ENCODE assay signal across 31 cellular contexts in the genomic region with DNA sequence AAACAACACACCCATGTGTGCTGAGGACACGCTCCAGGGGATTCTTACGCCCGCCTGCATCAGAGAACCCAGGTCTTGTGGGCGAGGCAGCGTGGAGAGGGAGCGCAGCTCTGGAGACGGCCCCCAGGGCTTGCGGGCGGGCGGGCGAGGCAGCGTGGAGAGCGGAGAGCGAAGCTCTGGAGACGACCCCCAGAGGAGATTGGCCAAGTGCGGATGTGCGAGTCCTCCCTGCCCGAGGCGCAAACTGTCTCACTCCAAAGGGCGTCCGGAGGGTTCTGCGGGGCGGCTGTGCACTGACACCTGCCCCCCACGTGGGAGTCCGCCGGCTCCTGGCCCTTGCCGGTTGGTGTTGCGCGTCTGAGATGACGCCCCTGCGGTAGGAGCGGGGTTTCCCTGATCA. TPM values are rescaled to one million over a fixed set of nuclear protein-coding genes. Genes with fewer than 3 reads are reported as not detected.
"Had no signal": no experiment of that assay in that cellular context is flagged by ENCODE, and none has a peak within 500 bp of the region (broad histone marks: within the 10 kb centered on the region; RNA-seq: fewer than 3 reads in every experiment).

No MANE protein-coding gene starts in this region.

- H3K36me3 ChIP-seq: breast epithelium, left lung, ovary, thyroid gland had no signal

- H3K4me2 ChIP-seq: SK-N-SH, smooth muscle cell had no signal

- ATAC-seq: activated naive CD8-positive, alpha-beta T cell treated with anti-CD3 and anti-CD28 coated beads, Interleukin-2, amount 50 U/mL, for 24 hours; foreskin keratinocyte; left lung; stimulated activated naive B cell treated with anti-CD40 and anti-IgM and Interleukin-4, amounts not matched to agents 10 μg/mL and 1 μg/mL and 100 μg/mL, for 72 hours; T-helper 17 cell had no signal

- H3K27me3 ChIP-seq: breast epithelium, esophagus muscularis mucosa, left lung, ovary, thyroid gland had no signal

- H3K27ac Mint-ChIP-seq: activated CD4-positive, alpha-beta memory T cell treated with anti-CD3 and anti-CD28 coated beads, Interleukin-2, amount 10 ng/mL, durations not matched to agents 7 days and 5 days; activated CD4-positive, alpha-beta T cell treated with anti-CD3 and anti-CD28 coated beads, Interleukin-2, amount 10 ng/mL, durations not matched to agents 7 days and 5 days; activated naive CD8-positive, alpha-beta T cell treated with anti-CD3 and anti-CD28 coated beads, Interleukin-2, amount 50 U/mL, for 24 hours; activated T-cell treated with anti-CD3 and anti-CD28 coated beads, Interleukin-2, amount 50 U/mL, for 24 hours; dendritic cell treated with granulocyte-macrophage colony-stimulating factor and Interleukin-4, amounts not matched to agents 40 ng/mL and 50 ng/mL, for 4 days; immature natural killer cell; nephron progenitor cell; progenitor cell of endocrine pancreas; stimulated activated naive B cell treated with anti-CD40 and anti-IgM and Interleukin-4, amounts not matched to agents 10 μg/mL and 1 μg/mL and 100 μg/mL, for 72 hours; T-helper 17 cell had no signal

- H3K27ac ChIP-seq: esophagus muscularis mucosa, foreskin keratinocyte, left lung, ovary had no signal

- H3K9me3 Mint-ChIP-seq: central memory CD8-positive, alpha-beta T cell had no signal

- H3K4me3 ChIP-seq: breast epithelium, esophagus muscularis mucosa, left lung, ovary, smooth muscle cell, stomach, thyroid gland had no signal

- H3K9ac ChIP-seq: SK-N-SH had no signal

- H3K4me1 ChIP-seq: foreskin keratinocyte, left lung, thyroid gland had no signal

- H3K9me3 ChIP-seq: breast epithelium, esophagus muscularis mucosa, left lung, ovary, SK-N-SH, stomach, thyroid gland had no signal

- DNase-seq: activated CD4-positive, alpha-beta memory T cell treated with anti-CD3 and anti-CD28 coated beads, Interleukin-2, amount 10 ng/mL, durations not matched to agents 7 days and 5 days; activated CD4-positive, alpha-beta T cell treated with anti-CD3 and anti-CD28 coated beads for 1 hour; activated CD4-positive, alpha-beta T cell treated with anti-CD3 and anti-CD28 coated beads, Interleukin-2, amount 10 ng/mL, durations not matched to agents 7 days and 5 days; activated CD8-positive, alpha-beta memory T cell treated with anti-CD3 and anti-CD28 coated beads, Interleukin-2, amount 50 U/mL, for 48 hours; activated gamma-delta T cell; activated naive CD4-positive, alpha-beta T cell treated with anti-CD3 and anti-CD28 coated beads, Interleukin-2, amount 50 U/mL, for 16 hours; activated naive CD8-positive, alpha-beta T cell treated with anti-CD3 and anti-CD28 coated beads, Interleukin-2, amount 50 U/mL, for 24 hours; activated T-cell treated with anti-CD3 and anti-CD28 coated beads, Interleukin-2, amount 50 U/mL, for 24 hours; amygdala; effector CD4-positive, alpha-beta T cell; foreskin keratinocyte; hippocampal formation; immature natural killer cell; left lung; mammary epithelial cell; nephron progenitor cell; ovary; retina; SK-N-SH; stimulated activated CD4-positive, alpha-beta T cell treated with anti-CD3 and anti-CD28 coated beads, Interleukin-1b, Interleukin-23, amount 100 ng/mL, for 48 hours; stimulated activated naive B cell treated with anti-CD40 and anti-IgM and Interleukin-4, amounts not matched to agents 10 μg/mL and 1 μg/mL and 100 μg/mL, for 72 hours; stomach; T-helper 17 cell; T1000; thyroid gland had no signal

RNA-seq across cellular contexts. Expression of gene MCF2L, which starts 39.8 kb away (rescaled TPM):
- total RNA-seq: foreskin keratinocyte had no signal
